In the genomic region with DNA sequence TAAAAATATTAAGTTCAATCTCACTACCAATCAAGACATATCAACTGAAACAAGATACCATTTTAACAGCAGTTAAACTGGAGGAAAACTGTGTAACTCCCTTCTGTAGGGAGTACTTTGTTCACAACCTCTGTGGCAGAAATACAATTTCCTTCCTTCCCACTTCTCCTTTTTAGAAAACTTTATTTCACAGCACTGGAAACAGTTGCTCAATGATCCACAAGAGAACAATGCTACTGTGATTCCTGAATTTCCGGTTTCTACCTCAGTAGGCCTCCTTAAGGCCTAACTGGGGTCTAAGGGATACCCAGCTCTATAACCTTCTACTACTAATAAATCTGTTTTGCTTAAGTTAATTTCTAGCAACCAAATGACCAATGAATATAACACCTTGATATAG, we compare ENCODE assay signal across 2 cellular contexts.
TF ChIP-seq lines count a peak whose summit lies in the region.

No MANE protein-coding gene starts in this region.

TF ChIP-seq in GM12878, 131 proteins besides CTCF, POLR2A, EP300 and RAD21 (continues in another document):
- no peak for TF ChIP-seq ATF2 (IDR thresholded peaks at IDR 0.05; ENCODE audit: low read length)
- TF ChIP-seq MAX (IDR thresholded peaks at IDR 0.05; ENCODE audit: low read depth, low read length) = no peak
- no peak for TF ChIP-seq SMAD5 (IDR thresholded peaks at IDR 0.05; ENCODE audit: low read depth)
- no peak for TF ChIP-seq HSF1 (IDR thresholded peaks at IDR 0.05; ENCODE audit: low read depth, low read length)
- TF ChIP-seq EED (IDR thresholded peaks at IDR 0.05; ENCODE audit: low read depth) = 0 out of 2 replicates have a peak, but pooled peaks have one; percentile 52
- no peak for TF ChIP-seq SIX5 (IDR thresholded peaks at IDR 0.05; ENCODE audit: low read depth, low read length, severe bottlenecking)
- no peak for TF ChIP-seq BCL11A (IDR thresholded peaks at IDR 0.05; ENCODE audit: low read depth, low read length)
- no peak for TF ChIP-seq SREBF1 (IDR thresholded peaks at IDR 0.05; ENCODE audit: low read length)
- TF ChIP-seq YY1 (IDR thresholded peaks at IDR 0.05; ENCODE audit: low read depth, low read length) = no peak
- no peak for TF ChIP-seq PAX8 (IDR thresholded peaks at IDR 0.05)
- no peak for TF ChIP-seq RBBP5 (conservative IDR thresholded peaks at IDR 0.05)
- TF ChIP-seq NFXL1 (IDR thresholded peaks at IDR 0.05; ENCODE audit: borderline replicate concordance) = no peak
- no peak for TF ChIP-seq CREB1 (IDR thresholded peaks at IDR 0.05; ENCODE audit: low read depth)
- no peak for TF ChIP-seq PAX5 (IDR thresholded peaks at IDR 0.05; ENCODE audit: borderline replicate concordance, low read depth, low read length)
- no peak for TF ChIP-seq NBN (IDR thresholded peaks at IDR 0.05)
- no peak for TF ChIP-seq ZNF274 (IDR thresholded peaks at IDR 0.05; ENCODE audit: insufficient read depth, insufficient read length)
- TF ChIP-seq NRF1 (conservative IDR thresholded peaks at IDR 0.05; ENCODE audit: low read depth, low read length) = no peak
- 0 out of 2 replicates have a peak, but pooled peaks have one; percentile 40 for TF ChIP-seq RELB (IDR thresholded peaks at IDR 0.05; ENCODE audit: low read depth)
- TF ChIP-seq SUZ12 (IDR thresholded peaks at IDR 0.05; ENCODE audit: unreplicated experiment) = no peak
- TF ChIP-seq IKZF2 (IDR thresholded peaks at IDR 0.05) = peak; percentile 76 to 78
- TF ChIP-seq ZNF24 (IDR thresholded peaks at IDR 0.05) = peak; percentile 10; the same call in 1 of the 2 replicates
- no peak for TF ChIP-seq NR2C2 (IDR thresholded peaks at IDR 0.05; ENCODE audit: borderline replicate concordance, control insufficient read depth, insufficient read length, low read depth)
- peak; percentile 90; the same call in 1 of the 2 replicates for TF ChIP-seq ZBTB40 (IDR thresholded peaks at IDR 0.05; ENCODE audit: borderline replicate concordance)
- TF ChIP-seq IKZF1 (conservative IDR thresholded peaks at IDR 0.05) = peak; percentile 78

TF ChIP-seq in HEK293T, 16 proteins besides CTCF, POLR2A, EP300 and RAD21 (continued from another document):
- no peak for TF ChIP-seq BHLHE40 (IDR thresholded peaks at IDR 0.05; ENCODE audit: borderline replicate concordance)
- no peak for TF ChIP-seq FOXK2 (IDR thresholded peaks at IDR 0.05)
- TF ChIP-seq NFRKB (IDR thresholded peaks at IDR 0.05) = no peak
- no peak for TF ChIP-seq ZNF384 (IDR thresholded peaks at IDR 0.05)
- no peak for TF ChIP-seq CTBP1 (IDR thresholded peaks at IDR 0.05; ENCODE audit: borderline replicate concordance)
- TF ChIP-seq LEF1 (IDR thresholded peaks at IDR 0.05; ENCODE audit: borderline replicate concordance) = no peak
- no peak for TF ChIP-seq TARDBP (IDR thresholded peaks at IDR 0.05)
- TF ChIP-seq FOXM1 (IDR thresholded peaks at IDR 0.05; ENCODE audit: borderline replicate concordance) = no peak
- no peak for TF ChIP-seq PKNOX1 (IDR thresholded peaks at IDR 0.05)
